Comparison of ENCODE assay signal across 8 cellular contexts in genomic region chr10:95229724-95230627, GRCh38. TPM values are rescaled to one million over a fixed set of nuclear protein-coding genes. Genes with fewer than 3 reads are reported as not detected.
DNase-seq lines count a peak whose midpoint lies in the region; TF ChIP-seq lines count a peak whose summit lies in the region.

No MANE protein-coding gene starts in this region.

- H3K36me3 ChIP-seq in SJCRH30, result no peaks in the 10 kb centered on the region
- H3K36me3 ChIP-seq in fibroblast of lung (ENCODE audit: control insufficient read depth, insufficient read depth, low read length), result peaks cover 4% of the 10 kb centered on the region
- H3K36me3 ChIP-seq in parathyroid adenoma (ENCODE audit: control insufficient read depth, insufficient read depth, low read length), result no peaks in the 10 kb centered on the region

- no peaks in the 10 kb centered on the region for H3K27me3 ChIP-seq in SJCRH30
- H3K27me3 ChIP-seq in fibroblast of lung (ENCODE audit: control insufficient read depth, insufficient read depth, low read length), result no peaks in the 10 kb centered on the region
- no peaks in the 10 kb centered on the region for H3K27me3 ChIP-seq in parathyroid adenoma (ENCODE audit: control insufficient read depth, insufficient read depth, low read length)

- TF ChIP-seq CTCF in fibroblast of lung (conservative IDR thresholded peaks at IDR 0.05 in 1 of 2, IDR thresholded peaks at IDR 0.05 in 1 of 2; ENCODE audit: low read depth in 1 of 2, low read length in 2 of 2) (no peak), parathyroid adenoma (IDR thresholded peaks at IDR 0.05) (no peak)

- H3K4me3 ChIP-seq in SJCRH30 (peak overlapping the region; percentile 33), fibroblast of lung (replicated peaks in 1 of 4; ENCODE audit: control extremely low read depth in 1 of 4, insufficient read depth in 1 of 4, low read depth in 3 of 4, low read length in 4 of 4) (peak overlapping the region in 2 of 4 experiments; percentile 23 to 46), parathyroid adenoma (ENCODE audit: low read depth, low read length) (peak overlapping the region; percentile 11)

- H3K79me2 ChIP-seq in fibroblast of lung (ENCODE audit: control insufficient read depth, insufficient read depth, low read length), result no peaks in the 10 kb centered on the region
- H3K79me2 ChIP-seq in parathyroid adenoma, result no peaks in the 10 kb centered on the region

- peak; percentile 85 for DNase-seq in GM03348 (ENCODE audit: low spot score)
- peak; percentile 41 to 59 for DNase-seq in SJCRH30
- peak; percentile 94 to 99 for DNase-seq in fibroblast of lung (ENCODE audit: low read depth in 2 of 2)
- no peak for DNase-seq in DMS79 (lab: John Stamatoyannopoulos, UW)
- no peak for DNase-seq in CD1c-positive myeloid dendritic cell (ENCODE audit: extremely low spot score)
- no peak for DNase-seq in HuH-7 (ENCODE audit: low spot score)
- DNase-seq in C1 segment of cervical spinal cord (lab: John Stamatoyannopoulos, UW), result no peak

- H2AFZ ChIP-seq in fibroblast of lung (ENCODE audit: low read length), result no peak overlapping the region
- peak overlapping the region; percentile 98 for H2AFZ ChIP-seq in parathyroid adenoma

- H3K9ac ChIP-seq in fibroblast of lung (ENCODE audit: insufficient read depth, low read length), result no peak overlapping the region
- H3K9ac ChIP-seq in parathyroid adenoma, result peak overlapping the region; percentile 51

- peaks cover 28% of the 10 kb centered on the region for H3K4me1 ChIP-seq in SJCRH30
- peaks cover 9% of the 10 kb centered on the region for H3K4me1 ChIP-seq in fibroblast of lung (ENCODE audit: control insufficient read depth, extremely low read depth, insufficient read depth, low read length)
- peaks cover 10% of the 10 kb centered on the region for H3K4me1 ChIP-seq in parathyroid adenoma

- H3K4me2 ChIP-seq in fibroblast of lung (ENCODE audit: extremely low read depth, insufficient read depth, low read length), result peak overlapping the region; percentile 23
- peak overlapping the region; percentile 46 for H3K4me2 ChIP-seq in parathyroid adenoma (ENCODE audit: low read length)

- H3K9me3 ChIP-seq in SJCRH30 (replicated peaks) (no peaks in the 10 kb centered on the region), fibroblast of lung (ENCODE audit: control insufficient read depth, insufficient read depth, low read depth, low read length) (no peaks in the 10 kb centered on the region), parathyroid adenoma (ENCODE audit: control insufficient read depth, low read length) (no peaks in the 10 kb centered on the region)

- H3K27ac ChIP-seq in SJCRH30 (peak overlapping the region; percentile 96), fibroblast of lung (ENCODE audit: insufficient read depth, low read length) (peak overlapping the region; percentile 86), parathyroid adenoma (peak overlapping the region; percentile 92)

- no peaks in the 10 kb centered on the region for H4K20me1 ChIP-seq in fibroblast of lung (ENCODE audit: control insufficient read depth, extremely low read depth, insufficient read depth, low read length)

RNA-seq across cellular contexts. Expression of gene ACSM6, which starts 35.9 kb away (rescaled TPM):
- total RNA-seq in SJCRH30 (2014; rRNA removed; shearing (Covaris generic)), result 0.08 TPM in 1 of 2 replicates, not detected in the other
- total RNA-seq in fibroblast of lung, result not detected in 2 replicates
- polyA plus RNA-seq in fibroblast of lung, result not detected in 2 replicates
- polyA plus RNA-seq in fibroblast of lung (2012), result not detected in 2 replicates
- polyA minus RNA-seq in fibroblast of lung (ENCODE audit: low replicate concordance), result not detected in 2 replicates

Comparison
In these comparisons a context has a peak if more than half of its experiments do, and no peak if none do; other contexts are left out.
1. DNase-seq: peak in GM03348 (single experiment), SJCRH30 (2 of 2) and fibroblast of lung (2 of 2); none in DMS79 (single experiment), CD1c-positive myeloid dendritic cell (single experiment), HuH-7 (single experiment) and C1 segment of cervical spinal cord (0 of 14).
2. Peak in every context shown above with its lines, with median percentiles within 50 percentile points of each other: H3K27ac ChIP-seq.